Comparison of ENCODE assay signal across 32 cellular contexts in genomic region chr12:63093084-63093483, GRCh38. TPM values are rescaled to one million over a fixed set of nuclear protein-coding genes. Genes with fewer than 3 reads are reported as not detected.
"Had no signal": no experiment of that assay in that cellular context is flagged by ENCODE, and none has a peak within 500 bp of the region (broad histone marks: within the 10 kb centered on the region; RNA-seq: fewer than 3 reads in every experiment).

No MANE protein-coding gene starts in this region.

- DNase-seq: activated CD4-positive, alpha-beta memory T cell treated with anti-CD3 and anti-CD28 coated beads, Interleukin-2, amount 10 ng/mL, durations not matched to agents 7 days and 5 days; activated CD4-positive, alpha-beta T cell treated with anti-CD3 and anti-CD28 coated beads for 1 hour; activated CD4-positive, alpha-beta T cell treated with anti-CD3 and anti-CD28 coated beads, Interleukin-2, amount 10 ng/mL, durations not matched to agents 7 days and 5 days; activated CD8-positive, alpha-beta memory T cell treated with anti-CD3 and anti-CD28 coated beads, Interleukin-2, amount 50 U/mL, for 48 hours; activated gamma-delta T cell treated with Interleukin-2 at 50 U/mL for 16 hours; activated naive CD8-positive, alpha-beta T cell treated with anti-CD3 and anti-CD28 coated beads, Interleukin-2, amount 50 U/mL, for 24 hours; activated T-cell treated with anti-CD3 and anti-CD28 coated beads, Interleukin-2, amount 50 U/mL, for 24 hours; amygdala; caudate nucleus; cortex of kidney; effector memory CD8-positive, alpha-beta T cell; head of caudate nucleus; hippocampal formation; left colon; mammary epithelial cell; nephron progenitor cell; occipital lobe; psoas muscle; stimulated activated CD4-positive, alpha-beta T cell treated with anti-CD3 and anti-CD28 coated beads, Interleukin-1b, Interleukin-23, amount 100 ng/mL, for 48 hours; stimulated activated CD4-positive, alpha-beta T cell treated with anti-CD3 and anti-CD28 coated beads, Interleukin-4, amount 100 ng/mL, for 4 hours; stimulated activated CD8-positive, alpha-beta memory T cell treated with anti-CD3 and anti-CD28 coated beads, Interleukin-4, amount 100 ng/mL, for 48 hours; stimulated activated naive B cell treated with anti-CD40 and anti-IgM and Interleukin-4, amounts not matched to agents 10 μg/mL and 1 μg/mL and 100 μg/mL, for 72 hours; stomach; T1000; tibial artery; upper lobe of right lung had no signal

- H3K36me3 Mint-ChIP-seq: activated naive CD4-positive, alpha-beta T cell treated with anti-CD3 and anti-CD28 coated beads, Interleukin-2, amount 50 U/mL, for 24 hours; stimulated activated naive B cell treated with anti-CD40 and anti-IgM and Interleukin-4, amounts not matched to agents 10 μg/mL and 1 μg/mL and 100 μg/mL, for 72 hours had no signal

- H3K4me3 Mint-ChIP-seq: activated CD4-positive, alpha-beta memory T cell treated with anti-CD3 and anti-CD28 coated beads, Interleukin-2, amount 10 ng/mL, durations not matched to agents 7 days and 5 days; activated CD4-positive, alpha-beta T cell treated with anti-CD3 and anti-CD28 coated beads, Interleukin-2, amount 10 ng/mL, durations not matched to agents 7 days and 5 days; activated naive CD4-positive, alpha-beta T cell treated with anti-CD3 and anti-CD28 coated beads, Interleukin-2, amount 50 U/mL, for 24 hours; activated naive CD8-positive, alpha-beta T cell treated with anti-CD3 and anti-CD28 coated beads, Interleukin-2, amount 50 U/mL, for 24 hours; activated T-cell treated with anti-CD3 and anti-CD28 coated beads, Interleukin-2, amount 50 U/mL, for 24 hours; effector memory CD8-positive, alpha-beta T cell; nephron progenitor cell; stimulated activated naive B cell treated with anti-CD40 and anti-IgM and Interleukin-4, amounts not matched to agents 10 μg/mL and 1 μg/mL and 100 μg/mL, for 72 hours; T-helper 1 cell treated with Interleukin-12 subunit alpha and Interleukin-12 subunit beta and Interleukin-4 antibody, amounts not matched to agents 30 μg/mL and 1 μg/mL, for 36 hours had no signal

- ATAC-seq: activated naive CD8-positive, alpha-beta T cell treated with anti-CD3 and anti-CD28 coated beads, Interleukin-2, amount 50 U/mL, for 24 hours; effector memory CD8-positive, alpha-beta T cell; left colon; psoas muscle; stimulated activated naive B cell treated with anti-CD40 and anti-IgM and Interleukin-4, amounts not matched to agents 10 μg/mL and 1 μg/mL and 100 μg/mL, for 72 hours; upper lobe of right lung had no signal

- H3K27ac Mint-ChIP-seq: activated CD4-positive, alpha-beta memory T cell treated with anti-CD3 and anti-CD28 coated beads, Interleukin-2, amount 10 ng/mL, durations not matched to agents 7 days and 5 days; activated CD4-positive, alpha-beta T cell treated with anti-CD3 and anti-CD28 coated beads, Interleukin-2, amount 10 ng/mL, durations not matched to agents 7 days and 5 days; activated naive CD4-positive, alpha-beta T cell treated with anti-CD3 and anti-CD28 coated beads, Interleukin-2, amount 50 U/mL, for 24 hours; activated naive CD8-positive, alpha-beta T cell treated with anti-CD3 and anti-CD28 coated beads, Interleukin-2, amount 50 U/mL, for 24 hours; activated T-cell treated with anti-CD3 and anti-CD28 coated beads, Interleukin-2, amount 50 U/mL, for 24 hours; effector memory CD8-positive, alpha-beta T cell; nephron progenitor cell; stimulated activated naive B cell treated with anti-CD40 and anti-IgM and Interleukin-4, amounts not matched to agents 10 μg/mL and 1 μg/mL and 100 μg/mL, for 72 hours; T-helper 1 cell treated with Interleukin-12 subunit alpha and Interleukin-12 subunit beta and Interleukin-4 antibody, amounts not matched to agents 30 μg/mL and 1 μg/mL, for 36 hours had no signal

- H3K4me1 Mint-ChIP-seq: activated CD4-positive, alpha-beta memory T cell treated with anti-CD3 and anti-CD28 coated beads, Interleukin-2, amount 10 ng/mL, durations not matched to agents 7 days and 5 days; activated CD4-positive, alpha-beta T cell treated with anti-CD3 and anti-CD28 coated beads, Interleukin-2, amount 10 ng/mL, durations not matched to agents 7 days and 5 days; activated naive CD4-positive, alpha-beta T cell treated with anti-CD3 and anti-CD28 coated beads, Interleukin-2, amount 50 U/mL, for 24 hours; activated naive CD8-positive, alpha-beta T cell treated with anti-CD3 and anti-CD28 coated beads, Interleukin-2, amount 50 U/mL, for 24 hours; stimulated activated naive B cell treated with anti-CD40 and anti-IgM and Interleukin-4, amounts not matched to agents 10 μg/mL and 1 μg/mL and 100 μg/mL, for 72 hours had no signal

- H3K27me3 Mint-ChIP-seq: activated CD4-positive, alpha-beta T cell treated with anti-CD3 and anti-CD28 coated beads, Interleukin-2, amount 10 ng/mL, durations not matched to agents 7 days and 5 days had no signal

- H3K9me3 Mint-ChIP-seq: activated CD4-positive, alpha-beta memory T cell treated with anti-CD3 and anti-CD28 coated beads, Interleukin-2, amount 10 ng/mL, durations not matched to agents 7 days and 5 days; activated CD4-positive, alpha-beta T cell treated with anti-CD3 and anti-CD28 coated beads, Interleukin-2, amount 10 ng/mL, durations not matched to agents 7 days and 5 days; activated naive CD4-positive, alpha-beta T cell treated with anti-CD3 and anti-CD28 coated beads, Interleukin-2, amount 50 U/mL, for 24 hours; activated naive CD8-positive, alpha-beta T cell treated with anti-CD3 and anti-CD28 coated beads, Interleukin-2, amount 50 U/mL, for 24 hours; activated T-cell treated with anti-CD3 and anti-CD28 coated beads, Interleukin-2, amount 50 U/mL, for 24 hours; effector memory CD8-positive, alpha-beta T cell; T-helper 1 cell treated with Interleukin-12 subunit alpha and Interleukin-12 subunit beta and Interleukin-4 antibody, amounts not matched to agents 30 μg/mL and 1 μg/mL, for 36 hours had no signal

RNA-seq across cellular contexts. Expression of gene AVPR1A, which starts 57.9 kb away (rescaled TPM):
- total RNA-seq: activated CD4-positive, alpha-beta memory T cell treated with anti-CD3 and anti-CD28 coated beads, Interleukin-2, amount 10 ng/mL, durations not matched to agents 7 days and 5 days; activated CD4-positive, alpha-beta T cell treated with anti-CD3 and anti-CD28 coated beads, Interleukin-2, amount 10 ng/mL, durations not matched to agents 7 days and 5 days; endothelial cell of umbilical vein; fibroblast of lung; fibroblast of villous mesenchyme; smooth muscle cell had no signal
